10 cellular contexts compared by ENCODE assay signal in the genomic region with DNA sequence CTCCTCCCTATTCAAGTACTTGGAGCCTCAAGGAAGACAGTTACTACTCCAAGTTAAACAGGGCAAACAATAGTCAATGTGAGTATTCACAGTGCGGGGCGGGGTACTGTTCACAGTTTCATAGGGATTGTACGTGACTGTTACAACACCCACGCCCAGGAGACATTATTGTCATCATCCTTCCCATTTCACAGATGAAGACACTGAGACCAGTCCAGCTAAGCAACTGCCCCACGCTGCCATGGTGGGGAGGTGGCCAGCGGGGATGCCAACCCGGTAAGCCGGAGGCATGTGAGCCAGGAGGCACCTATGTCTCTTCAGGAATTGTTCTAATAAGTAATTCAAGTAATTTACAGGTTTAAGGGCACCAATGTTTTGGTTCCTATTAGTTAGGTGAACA. TPM values are rescaled to one million over a fixed set of nuclear protein-coding genes. Genes with fewer than 3 reads are reported as not detected.
DNase-seq lines count a peak whose midpoint lies in the region; ATAC-seq, FAIRE-seq and TF ChIP-seq lines count a peak whose summit lies in the region.
"Had no signal": no experiment of that assay in that cellular context is flagged by ENCODE, and none has a peak within 500 bp of the region (broad histone marks: within the 10 kb centered on the region; RNA-seq: fewer than 3 reads in every experiment).

No MANE protein-coding gene starts in this region.

- POLR2A ChIA-PET in BJ (lab: Charles Lee) (no interaction called here), K562 (lab: Yijun Ruan, JAX) (interaction anchor here (0.9 kb wide), 1 partner anchor 16 kb away, joined by 3 read pairs; no protein-coding TSS in a partner anchor)

- intact Hi-C loops in K562 (cut with micrococcal nuclease) = loop anchor here (10.0 kb wide), 1 partner anchor 1261 kb away; no protein-coding TSS in a partner anchor
- intact Hi-C loops in ovary (cut with DNase I) = no loop called here

- H3K27me3 ChIP-seq in BJ (ENCODE audit: control insufficient read depth, insufficient read depth, low read length) (no peaks in the 10 kb centered on the region), K562 (ENCODE audit: control insufficient read depth in 2 of 2, insufficient read depth in 2 of 2, low read length in 2 of 2) (no peaks in the 10 kb centered on the region), ovary (no peaks in the 10 kb centered on the region)

- no peak for DNase-seq in BJ (ENCODE audit: low read depth)
- DNase-seq in Jurkat, Clone E6-1 (ENCODE audit: low read depth, low spot score) = no peak
- no peak for DNase-seq in K562 (ENCODE audit: extremely low read depth in 1 of 4, low spot score in 3 of 4)
- DNase-seq in mesothelial cell of epicardium (ENCODE audit: low spot score in 2 of 2, unreplicated experiment in 2 of 2) = no peak
- no peak for DNase-seq in NCI-H1694 (lab: John Stamatoyannopoulos, UW)
- DNase-seq in hypothalamus (lab: John Stamatoyannopoulos, UW) = no peak
- DNase-seq in ovary = no peak

- peak overlapping the region; percentile 98 for H3K4me3 Mint-ChIP-seq in mesothelial cell of epicardium

- no peak for TF ChIP-seq CTCF in BJ (IDR thresholded peaks at IDR 0.05; ENCODE audit: insufficient read depth, low read depth, low read length)
- TF ChIP-seq CTCF in K562 (IDR thresholded peaks at IDR 0.05 in 2 of 3, conservative IDR thresholded peaks at IDR 0.05 in 1 of 3; ENCODE audit: insufficient read depth in 2 of 3, low read depth in 1 of 3, low read length in 3 of 3) = no peak
- no peak for TF ChIP-seq CTCF in mesothelial cell of epicardium (IDR thresholded peaks at IDR 0.05; ENCODE audit: unreplicated experiment)
- no peak for TF ChIP-seq CTCF in ovary (IDR thresholded peaks at IDR 0.05)

- BruUV-seq in K562 (replicated peaks; lab: Mats Ljungman, UMichigan) = TSS peak; percentile 42

- H3K79me2 ChIP-seq in K562 (ENCODE audit: control insufficient read depth, insufficient read depth, low read length) = peaks cover 60% of the 10 kb centered on the region

- WGBS in K562 (ENCODE audit: insufficient coverage, low coverage, missing lambda C conversion rate) = 2% methylated on average over 6 of the region's 8 CpGs
- WGBS in ovary, 3 donors = 31 to 39% (median 39%) methylated on average over 8 of the region's 8 CpGs

- in situ Hi-C loops in K562 (cut with MboI) = loop anchor here (25.0 kb wide), 1 partner anchor 684 kb away; no protein-coding TSS in a partner anchor

- CTCF ChIA-PET in BJ (lab: Yijun Ruan, JAX) (interaction anchor here (0.9 kb wide), 1 partner anchor 142 kb away, joined by 3 read pairs; no protein-coding TSS in a partner anchor), K562 (lab: Yijun Ruan, JAX; ENCODE audit: low intra/inter-chr PET ratio) (no interaction called here)

- H3K9me3 ChIP-seq in K562 (replicated peaks; ENCODE audit: control insufficient read depth, insufficient read depth, low read depth, low read length) (no peaks in the 10 kb centered on the region), ovary (no peaks in the 10 kb centered on the region)

- TF ChIP-seq EP300 in K562 (IDR thresholded peaks at IDR 0.05; ENCODE audit: low read length) (no peak), ovary (IDR thresholded peaks at IDR 0.05) (no peak)

- no peak for TF ChIP-seq POLR2A in K562 (conservative IDR thresholded peaks at IDR 0.05)
- TF ChIP-seq POLR2A in ovary (IDR thresholded peaks at IDR 0.05) = no peak

- H3K9me3 Mint-ChIP-seq in mesothelial cell of epicardium = no peaks in the 10 kb centered on the region

- FAIRE-seq in K562 (lab: Jason Lieb, UNC) = no peak
- FAIRE-seq: GM18507, TTC549 had no signal

- no peak overlapping the region for H3K27ac Mint-ChIP-seq in mesothelial cell of epicardium

- H2AFZ ChIP-seq in K562 (ENCODE audit: low read depth, low read length) = no peak overlapping the region

- H3K4me1 Mint-ChIP-seq in mesothelial cell of epicardium = peaks cover 29% of the 10 kb centered on the region

- no peaks in the 10 kb centered on the region for H3K27me3 Mint-ChIP-seq in mesothelial cell of epicardium (ENCODE audit: low read depth)

- H3K27ac ChIP-seq in K562 (ENCODE audit: extremely low read depth, low read depth, low read length) = peak overlapping the region; percentile 96
- H3K27ac ChIP-seq in ovary = no peak overlapping the region

- no peaks in the 10 kb centered on the region for H4K20me1 ChIP-seq in K562 (replicated peaks; ENCODE audit: control insufficient read depth, insufficient read depth, low read length)

- peaks cover 4% of the 10 kb centered on the region for H3K9me1 ChIP-seq in K562 (ENCODE audit: control insufficient read depth, insufficient read depth, low read length)

- peak overlapping the region; percentile 98 for H3K4me2 ChIP-seq in K562 (ENCODE audit: insufficient read depth, low read length)

- H3K4me1 ChIP-seq in K562 (replicated peaks in 1 of 2; ENCODE audit: control insufficient read depth in 2 of 2, insufficient read depth in 2 of 2, low read length in 2 of 2) = peaks cover 14 to 21% of the 10 kb centered on the region in 2 experiments; a peak in 4 of 5 replicates
- H3K4me1 ChIP-seq in ovary (ENCODE audit: insufficient read depth) = peaks cover 6% of the 10 kb centered on the region

- ATAC-seq in K562 = no peak
- no peak for ATAC-seq in activated CD4-positive, CD25-positive, alpha-beta regulatory T cell treated with anti-CD3 and anti-CD28 coated beads, Interleukin-2, amount 50 U/mL, for 24 hours

- H3K36me3 ChIP-seq in BJ (ENCODE audit: control insufficient read depth, insufficient read depth, low read length) = no peaks in the 10 kb centered on the region
- peaks cover 52% of the 10 kb centered on the region for H3K36me3 ChIP-seq in K562 (ENCODE audit: control insufficient read depth, insufficient read depth, low read length)
- H3K36me3 ChIP-seq in ovary = no peaks in the 10 kb centered on the region

- peaks cover 6% of the 10 kb centered on the region for H3K36me3 Mint-ChIP-seq in mesothelial cell of epicardium

- H3K9ac ChIP-seq in K562 (ENCODE audit: insufficient read depth in 1 of 2, low read depth in 2 of 2, low read length in 2 of 2) = peak overlapping the region; percentile 97 to 98

- TF ChIP-seq RAD21 in K562 (CRISPR knock-in tag; conservative IDR thresholded peaks at IDR 0.05 in 1 of 2, IDR thresholded peaks at IDR 0.05 in 1 of 2) = no peak

- peak overlapping the region; percentile 91 for H3K4me3 ChIP-seq in BJ (ENCODE audit: low read depth, low read length)
- peak overlapping the region; percentile 92 for H3K4me3 ChIP-seq in Jurkat, Clone E6-1 (ENCODE audit: low read length)
- peak overlapping the region; percentile 98 for H3K4me3 ChIP-seq in K562
- no peak overlapping the region for H3K4me3 ChIP-seq in ovary

TF ChIP-seq in K562, 482 proteins besides CTCF, POLR2A, EP300 and RAD21 (continues in another document):
- TF ChIP-seq ADNP (tag; IDR thresholded peaks at IDR 0.05) (no peak), ZNF224 (CRISPR knock-in tag; IDR thresholded peaks at IDR 0.05) (no peak), ETV1 (tag; conservative IDR thresholded peaks at IDR 0.05; ENCODE audit: low read depth) (no peak), EGR1 (conservative IDR thresholded peaks at IDR 0.05) (peak; percentile 47), ZNF75A (CRISPR knock-in tag; IDR thresholded peaks at IDR 0.05) (no peak), POLR2G (IDR thresholded peaks at IDR 0.05; ENCODE audit: low read depth, low read length) (no peak), ELF2 (CRISPR knock-in tag; IDR thresholded peaks at IDR 0.05) (no peak), EHMT2 (IDR thresholded peaks at IDR 0.05) (no peak), RBM25 (IDR thresholded peaks at IDR 0.05; ENCODE audit: low read depth, low read length, severe bottlenecking) (peak; percentile 55), IFI16 (CRISPR knock-in tag; IDR thresholded peaks at IDR 0.05) (no peak)
- TF ChIP-seq, protein P1, sequence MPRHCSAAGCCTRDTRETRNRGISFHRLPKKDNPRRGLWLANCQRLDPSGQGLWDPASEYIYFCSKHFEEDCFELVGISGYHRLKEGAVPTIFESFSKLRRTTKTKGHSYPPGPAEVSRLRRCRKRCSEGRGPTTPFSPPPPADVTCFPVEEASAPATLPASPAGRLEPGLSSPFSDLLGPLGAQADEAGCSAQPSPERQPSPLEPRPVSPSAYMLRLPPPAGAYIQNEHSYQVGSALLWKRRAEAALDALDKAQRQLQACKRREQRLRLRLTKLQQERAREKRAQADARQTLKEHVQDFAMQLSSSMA (CRISPR knock-in tag; IDR thresholded peaks at IDR 0.05) = no peak

RNA-seq across cellular contexts. Expression of a gene that starts 1.0 kb away (rescaled TPM):
- 30.5 and 46.2 TPM in 2 replicates for polyA plus RNA-seq in BJ (2011; rRNA removed)
- polyA minus RNA-seq in BJ (2011; rRNA and poly(A)+ RNA removed) = 45.2 and 74.5 TPM in 2 replicates
- 101 TPM for polyA plus RNA-seq in Jurkat, Clone E6-1 (2012; ENCODE audit: insufficient read depth, insufficient read length)
- total RNA-seq in K562 (2011; cell fraction: chromatin; rRNA removed; ENCODE audit: low replicate concordance) = 96.3 and 133 TPM in 2 replicates
- total RNA-seq in K562 (2011; cell fraction: nucleolus; rRNA removed) = 51.0 and 52.1 TPM in 2 replicates
- 61.4 and 63.7 TPM in 2 replicates for total RNA-seq in K562 (2011; cell fraction: nucleoplasm; rRNA removed)
- 24.2 and 24.5 TPM in 2 replicates for total RNA-seq in K562 (2014; rRNA removed)
- total RNA-seq in K562 (2014; rRNA removed; fragmentation: Illumina TruSeq; extraction: Trizol) = 27.8 and 32.5 TPM in 2 replicates
- total RNA-seq in K562 (2015; rRNA removed; fragmentation: Illumina TruSeq; extraction: Trizol) = 27.2 and 28.3 TPM in 2 replicates
- 43.6 and 46.4 TPM in 2 replicates for total RNA-seq in K562 (2021)
- polyA plus RNA-seq in K562 (2011; rRNA removed) = 102 and 106 TPM in 2 replicates
- polyA plus RNA-seq in K562 (2011; cell fraction: cytosol; rRNA removed) = 51.5 and 65.3 TPM in 2 replicates
- polyA plus RNA-seq in K562 (2011; cell fraction: nucleus; rRNA removed) = 192 and 256 TPM in 2 replicates
- polyA plus RNA-seq in K562 (2012) = 29.1 and 33.7 TPM in 2 replicates
- 40.1 and 43.5 TPM in 2 replicates for polyA plus RNA-seq in K562 (2014; fragmentation: Illumina TruSeq; extraction: Trizol)
- 10 to 100 TPM; 13.8 to 19.1 TPM for polyA plus RNA-seq in K562 (2014; fragmentation: Nextera tagmentation; extraction: Ambion mirVana)
- 42.1 and 43.1 TPM in 2 replicates for polyA plus RNA-seq in K562 (2014; rRNA removed)
- 79.6 and 109 TPM in 2 replicates for polyA minus RNA-seq in K562 (2011; rRNA and poly(A)+ RNA removed)
- polyA minus RNA-seq in K562 (2011; cell fraction: cytosol; rRNA and poly(A)+ RNA removed) = 42.3 and 61.7 TPM in 2 replicates
- polyA minus RNA-seq in K562 (2011; cell fraction: nucleus; rRNA and poly(A)+ RNA removed) = 27.7 and 49.7 TPM in 2 replicates
- total RNA-seq in mesothelial cell of epicardium = 13.5 to 19.4 TPM (median 17.6 TPM) in 3 replicates
- 1 to 10 TPM in 1 of 7 donors, under 1 TPM in 2, not detected in 4; 0.07 to 1.3 (median 0.94) TPM for total RNA-seq in ovary
- 1 to 10 TPM in 1 of 2 donors, under 1 TPM in 1; 0.48 to 1.5 TPM for polyA plus RNA-seq in ovary
